In the genomic region with DNA sequence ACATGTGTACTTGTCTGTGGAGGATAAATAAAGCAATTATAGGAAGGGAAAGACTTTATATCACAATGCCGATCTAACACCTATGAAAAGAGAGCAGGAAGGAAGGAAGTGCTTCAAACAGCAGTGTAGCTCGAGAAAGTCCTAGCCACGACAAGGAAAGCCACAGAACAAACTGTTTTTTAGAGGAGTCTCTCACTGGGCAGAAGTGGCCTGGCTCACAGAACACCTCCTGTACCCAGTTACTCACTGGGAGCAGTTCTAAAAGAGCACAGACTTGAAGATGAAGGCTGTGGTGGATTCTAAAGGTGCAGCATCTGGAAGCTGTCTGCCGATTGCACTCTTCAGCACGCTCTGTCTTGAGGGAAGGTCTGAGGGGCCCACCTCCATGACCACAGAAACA, we compare ENCODE assay signal across 27 cellular contexts.
"Had no signal": no experiment of that assay in that cellular context is flagged by ENCODE, and none has a peak within 500 bp of the region (broad histone marks: within the 10 kb centered on the region; RNA-seq: fewer than 3 reads in every experiment).

No MANE protein-coding gene starts in this region.

- H3K4me1 Mint-ChIP-seq: activated CD4-positive, alpha-beta T cell treated with anti-CD3 and anti-CD28 coated beads, Interleukin-2, amount 10 ng/mL, durations not matched to agents 7 days and 5 days had no signal

- H3K4me3 Mint-ChIP-seq: activated CD4-positive, alpha-beta memory T cell treated with anti-CD3 and anti-CD28 coated beads for 36 hours; activated CD4-positive, alpha-beta T cell treated with anti-CD3 and anti-CD28 coated beads, Interleukin-2, amount 10 ng/mL, durations not matched to agents 7 days and 5 days; activated naive CD4-positive, alpha-beta T cell treated with anti-CD3 and anti-CD28 coated beads for 36 hours; activated T-cell treated with anti-CD3 and anti-CD28 coated beads, Interleukin-2, amount 50 U/mL, for 4 hours; activated T-helper 1 cell treated with anti-CD3 and anti-CD28 coated beads, Interleukin-12 subunit alpha, Interleukin-12 subunit beta, Interleukin-2, Interleukin-4 antibody, amounts not matched to agents 30 ng/mL and 10 ng/mL and 1 ng/mL, durations not matched to agents 14 hours and 24 hours and 36 hours had no signal

- H3K27me3 Mint-ChIP-seq: activated CD4-positive, alpha-beta memory T cell treated with anti-CD3 and anti-CD28 coated beads for 36 hours had no signal

- H3K36me3 Mint-ChIP-seq: activated CD4-positive, alpha-beta memory T cell treated with anti-CD3 and anti-CD28 coated beads for 36 hours; activated naive CD4-positive, alpha-beta T cell treated with anti-CD3 and anti-CD28 coated beads, Interleukin-2, amount 50 U/mL, for 72 hours had no signal

- H3K27ac Mint-ChIP-seq: activated CD4-positive, alpha-beta memory T cell treated with anti-CD3 and anti-CD28 coated beads for 36 hours; activated CD4-positive, alpha-beta T cell treated with anti-CD3 and anti-CD28 coated beads, Interleukin-2, amount 10 ng/mL, durations not matched to agents 7 days and 5 days; activated naive CD4-positive, alpha-beta T cell treated with anti-CD3 and anti-CD28 coated beads for 36 hours; activated naive CD4-positive, alpha-beta T cell treated with anti-CD3 and anti-CD28 coated beads, Interleukin-2, amount 50 U/mL, for 72 hours; activated T-helper 1 cell treated with anti-CD3 and anti-CD28 coated beads, Interleukin-12 subunit alpha, Interleukin-12 subunit beta, Interleukin-2, Interleukin-4 antibody, amounts not matched to agents 30 ng/mL and 10 ng/mL and 1 ng/mL, durations not matched to agents 14 hours and 24 hours and 36 hours had no signal

- H3K27me3 ChIP-seq: adrenal gland, body of pancreas, SJCRH30 had no signal

- H3K36me3 ChIP-seq: adrenal gland, SJCRH30 had no signal

- H3K9me3 Mint-ChIP-seq: activated CD4-positive, alpha-beta memory T cell treated with anti-CD3 and anti-CD28 coated beads for 36 hours; activated CD4-positive, alpha-beta T cell treated with anti-CD3 and anti-CD28 coated beads, Interleukin-2, amount 10 ng/mL, durations not matched to agents 7 days and 5 days; activated naive CD4-positive, alpha-beta T cell treated with anti-CD3 and anti-CD28 coated beads for 36 hours; activated T-cell treated with anti-CD3 and anti-CD28 coated beads, Interleukin-2, amount 50 U/mL, for 4 hours; activated T-helper 1 cell treated with anti-CD3 and anti-CD28 coated beads, Interleukin-12 subunit alpha, Interleukin-12 subunit beta, Interleukin-2, Interleukin-4 antibody, amounts not matched to agents 30 ng/mL and 10 ng/mL and 1 ng/mL, durations not matched to agents 14 hours and 24 hours and 36 hours had no signal

- H3K4me1 ChIP-seq: adrenal gland, body of pancreas, SJCRH30 had no signal

- DNase-seq: activated CD4-positive, alpha-beta memory T cell treated with anti-CD3 and anti-CD28 coated beads for 36 hours; activated CD4-positive, alpha-beta T cell treated with anti-CD3 and anti-CD28 coated beads, Interleukin-2, amount 10 ng/mL, durations not matched to agents 7 days and 5 days; activated CD8-positive, alpha-beta memory T cell treated with anti-CD3 and anti-CD28 coated beads, Interleukin-2, amount 50 U/mL, for 4 hours; activated gamma-delta T cell treated with Interleukin-2 at 50 U/mL for 16 hours; activated naive CD4-positive, alpha-beta T cell treated with anti-CD3 and anti-CD28 coated beads for 36 hours; activated T-cell treated with anti-CD3 and anti-CD28 coated beads for 4 hours; activated T-cell treated with anti-CD3 and anti-CD28 coated beads, Interleukin-2, amount 50 U/mL, for 4 hours; adrenal gland; body of pancreas; caudate nucleus; cerebellar nuclear complex; MM.1S; MV-4-11; NCI-H1092; NCI-H1436 treated with DMSO at 0.1 percent for 48 hours; NCI-H1694 treated with DMSO at 0.1 percent for 48 hours; NCI-H2029; NCI-H345; NCI-H524 treated with DMSO at 0.1 percent for 48 hours; OCI-M1; SHP77; SJCRH30; T1000 had no signal

- H3K9me3 ChIP-seq: adrenal gland, body of pancreas, SJCRH30 had no signal

- ATAC-seq: activated naive CD4-positive, alpha-beta T cell treated with anti-CD3 and anti-CD28 coated beads, Interleukin-2, amount 50 U/mL, for 72 hours; activated T-cell treated with anti-CD3 and anti-CD28 coated beads, Interleukin-2, amount 50 U/mL, for 4 hours; body of pancreas; Panc1 had no signal

- H3K4me3 ChIP-seq: adrenal gland, body of pancreas, SJCRH30, SK-N-MC had no signal

- H3K27ac ChIP-seq: adrenal gland, body of pancreas, SJCRH30, SK-N-MC had no signal
